10 cellular contexts compared by ENCODE assay signal in the genomic region with DNA sequence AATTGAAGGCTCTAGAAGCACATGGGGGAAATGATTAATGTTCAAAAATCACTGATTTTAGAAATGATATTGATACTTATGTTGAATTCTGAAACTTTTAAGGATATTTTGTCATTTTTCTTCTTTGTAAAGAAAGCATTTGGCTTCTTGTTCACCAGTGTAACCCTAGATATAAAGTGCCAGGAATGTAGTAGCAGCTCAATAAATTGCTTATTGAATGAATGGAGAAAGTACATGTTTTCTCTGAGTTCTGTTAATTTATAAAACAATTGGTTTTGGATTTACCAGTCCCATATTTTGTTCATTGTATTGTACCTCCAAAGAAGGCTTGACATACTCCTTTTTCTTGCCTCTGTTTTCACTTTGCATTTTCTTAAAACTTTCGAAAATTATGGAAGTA. TPM values are rescaled to one million over a fixed set of nuclear protein-coding genes. Genes with fewer than 3 reads are reported as not detected.
DNase-seq lines count a peak whose midpoint lies in the region; ATAC-seq and TF ChIP-seq lines count a peak whose summit lies in the region.
"Had no signal": no experiment of that assay in that cellular context is flagged by ENCODE, and none has a peak within 500 bp of the region (broad histone marks: within the 10 kb centered on the region; RNA-seq: fewer than 3 reads in every experiment).

No MANE protein-coding gene starts in this region.

- TF ChIP-seq POLR2A in tibial nerve (IDR thresholded peaks at IDR 0.05): no peak

- no peak for DNase-seq in cardiac muscle cell (ENCODE audit: low read depth in 1 of 2, low spot score in 1 of 2)
- DNase-seq in right cardiac atrium: no peak
- DNase-seq in T-cell: no peak
- DNase-seq in hepatocyte (ENCODE audit: low spot score): no peak
- no peak for DNase-seq in tibial nerve (ENCODE audit: low spot score in 2 of 2)
- no peak for DNase-seq in SW480 (ENCODE audit: low spot score)
- DNase-seq in foreskin melanocyte: no peak
- no peak for DNase-seq in NCI-H774 (lab: John Stamatoyannopoulos, UW)
- DNase-seq: uterus had no signal

- CTCF ChIA-PET in T-cell (lab: Charles Lee): interaction anchor here in 1 of 2 donors (1.4 to 1.8 kb wide), 2 partner anchors 13 to 45 kb away, joined by 4 to 7 read pairs; no protein-coding TSS in a partner anchor

- peaks cover 49% of the 10 kb centered on the region for H3K4me1 ChIP-seq in cardiac muscle cell (ENCODE audit: low read depth)
- H3K4me1 ChIP-seq in right cardiac atrium (ENCODE audit: control insufficient read depth, insufficient read depth, low read length): peaks cover 6% of the 10 kb centered on the region
- H3K4me1 ChIP-seq in hepatocyte (ENCODE audit: insufficient read depth): peaks cover 7% of the 10 kb centered on the region
- peaks cover 2 to 63% (median 24%) of the 10 kb centered on the region in 4 donors for H3K4me1 ChIP-seq in tibial nerve
- H3K4me1 ChIP-seq: uterus had no signal

- H3K27ac ChIP-seq in cardiac muscle cell: no peak overlapping the region
- H3K27ac ChIP-seq in right cardiac atrium (ENCODE audit: low read length): no peak overlapping the region
- H3K27ac ChIP-seq in hepatocyte: no peak overlapping the region
- H3K27ac ChIP-seq in tibial nerve: peak overlapping the region in 3 of 4 donors; percentile 8 to 96 (median 40)

- no peaks in the 10 kb centered on the region for H4K20me1 ChIP-seq in hepatocyte (ENCODE audit: insufficient read depth, poor library complexity, severe bottlenecking)

- no peaks in the 10 kb centered on the region for H3K36me3 Mint-ChIP-seq in T-cell

- H3K9me3 Mint-ChIP-seq in T-cell: no peaks in the 10 kb centered on the region

- H3K4me3 ChIP-seq in cardiac muscle cell (peak overlapping the region; percentile 54), right cardiac atrium (ENCODE audit: low read length) (no peak overlapping the region), hepatocyte (no peak overlapping the region), tibial nerve (no peak overlapping the region)

- POLR2A ChIA-PET in T-cell (lab: Charles Lee): interaction anchor here in 1 of 2 donors (0.6 to 1.5 kb wide), 2 partner anchors 46 to 601 kb away, joined by 3 to 7 read pairs; no protein-coding TSS in a partner anchor

- H3K4me2 ChIP-seq in hepatocyte: peak overlapping the region; percentile 96

- WGBS in right cardiac atrium: 88% methylated on average over 1 of the region's 1 CpG
- WGBS in hepatocyte (ENCODE audit: low lambda C conversion rate, missing lambda C conversion rate): 97% methylated on average over 1 of the region's 1 CpG
- 94 to 97% methylated on average over 1 of the region's 1 CpG for WGBS in tibial nerve, 2 donors

- ATAC-seq in right cardiac atrium (no peak), T-cell (replicated peaks in 1 of 4) (no peak)
- ATAC-seq: esophagus mucosa had no signal

- H3K4me1 Mint-ChIP-seq in T-cell: peaks cover 55 to 69% (median 69%) of the 10 kb centered on the region in 3 donors

- TF ChIP-seq EP300 in tibial nerve (IDR thresholded peaks at IDR 0.05): no peak

- no peak overlapping the region for H2AFZ ChIP-seq in hepatocyte

- intact Hi-C loops in right cardiac atrium (cut with DNase I): loop anchor here in 3 of 4 donors (5.0 to 10.0 kb wide), 3 partner anchors 58 to 148 kb away; no protein-coding TSS in a partner anchor

- peak overlapping the region; percentile 98 for H3K27ac Mint-ChIP-seq in T-cell

- peaks cover 39% of the 10 kb centered on the region for H3K79me2 ChIP-seq in hepatocyte

- H3K27me3 ChIP-seq in cardiac muscle cell (no peaks in the 10 kb centered on the region), right cardiac atrium (ENCODE audit: control insufficient read depth, insufficient read depth) (no peaks in the 10 kb centered on the region), hepatocyte (no peaks in the 10 kb centered on the region), tibial nerve (no peaks in the 10 kb centered on the region)
- H3K27me3 ChIP-seq: uterus had no signal

- H3K4me3 Mint-ChIP-seq in T-cell: peak overlapping the region; percentile 96 to 98 (median 98)

- H3K9me3 ChIP-seq in cardiac muscle cell (ENCODE audit: low read depth) (no peaks in the 10 kb centered on the region), right cardiac atrium (ENCODE audit: control insufficient read depth, low read length) (no peaks in the 10 kb centered on the region), hepatocyte (ENCODE audit: low read depth) (no peaks in the 10 kb centered on the region), tibial nerve (no peaks in the 10 kb centered on the region)
- H3K9me3 ChIP-seq: uterus had no signal

- H3K9me2 ChIP-seq in hepatocyte (replicated peaks; ENCODE audit: insufficient read depth): no peaks in the 10 kb centered on the region

- no peak for TF ChIP-seq CTCF in cardiac muscle cell (IDR thresholded peaks at IDR 0.05; ENCODE audit: low read depth, low read length)
- TF ChIP-seq CTCF in hepatocyte (IDR thresholded peaks at IDR 0.05; ENCODE audit: poor library complexity): no peak
- no peak for TF ChIP-seq CTCF in tibial nerve (IDR thresholded peaks at IDR 0.05)

- H3K27me3 Mint-ChIP-seq in T-cell: no peaks in the 10 kb centered on the region

- H3K36me3 ChIP-seq in cardiac muscle cell (no peaks in the 10 kb centered on the region), hepatocyte (replicated peaks; ENCODE audit: insufficient read depth, low read depth) (no peaks in the 10 kb centered on the region), tibial nerve (no peaks in the 10 kb centered on the region)
- H3K36me3 ChIP-seq: uterus had no signal

RNA-seq across cellular contexts. Expression of a gene that starts 2.4 kb away (rescaled TPM):
- 34.8 and 49.1 TPM in 2 replicates for total RNA-seq in cardiac muscle cell
- polyA plus RNA-seq in cardiac muscle cell: 17.3 and 30.4 TPM in 2 replicates
- total RNA-seq in right cardiac atrium: 10 to 100 TPM; 36.7 to 47.4 (median 37.0) TPM
- 12.5 TPM for polyA plus RNA-seq in right cardiac atrium
- 10 to 100 TPM; 53.4 to 68.1 (median 60.9) TPM for total RNA-seq in T-cell
- total RNA-seq in hepatocyte: 14.2 and 15.1 TPM in 2 replicates
- 3.2 and 4.9 TPM in 2 replicates for polyA plus RNA-seq in hepatocyte
- total RNA-seq in tibial nerve: 10 to 100 TPM; 17.7 to 39.3 (median 29.0) TPM

Comparison
In these comparisons a context has a peak if more than half of its experiments do, and no peak if none do; other contexts are left out.
1. H3K27ac ChIP-seq: peak in tibial nerve (3 of 4); none in cardiac muscle cell (single experiment), right cardiac atrium (single experiment) and hepatocyte (single experiment).